Comparison of ENCODE assay signal across 7 cellular contexts in the genomic region with DNA sequence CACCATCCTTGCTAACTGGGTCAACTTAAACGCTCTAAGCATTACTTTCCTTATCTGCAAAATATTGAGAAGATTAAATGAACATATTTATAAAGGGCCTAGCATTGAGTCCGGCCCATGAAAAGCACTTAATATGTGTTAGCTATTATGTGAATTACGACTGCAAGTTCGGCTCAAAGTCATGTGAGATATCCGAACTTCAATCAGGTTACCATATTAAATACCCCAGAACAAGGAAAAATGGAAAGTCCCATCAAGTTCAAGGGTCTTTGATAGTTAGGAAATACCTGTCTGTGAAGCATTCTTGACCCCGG. TPM values are rescaled to one million over a fixed set of nuclear protein-coding genes. Genes with fewer than 3 reads are reported as not detected.
A peak's percentile ranks its signal among the peaks of the same experiment; 100 is the strongest.
DNase-seq lines count a peak whose midpoint lies in the region; ATAC-seq and TF ChIP-seq lines count a peak whose summit lies in the region.

No MANE protein-coding gene starts in this region.

- ATAC-seq in GM21515 (IDR thresholded peaks at IDR 0.05; ENCODE audit: unreplicated experiment): peak; percentile 5
- ATAC-seq in HG03039 (IDR thresholded peaks at IDR 0.05; ENCODE audit: unreplicated experiment): no peak

- no peak for TF ChIP-seq CTCF in OCI-LY1 (IDR thresholded peaks at IDR 0.05; ENCODE audit: low read length)
- no peak for TF ChIP-seq CTCF in fibroblast of mammary gland (conservative IDR thresholded peaks at IDR 0.05; ENCODE audit: control insufficient read depth, insufficient read depth, low read depth, low read length)
- TF ChIP-seq CTCF in spleen (IDR thresholded peaks at IDR 0.05 in 8 of 11, conservative IDR thresholded peaks at IDR 0.05 in 3 of 11): no peak

- H3K4me2 ChIP-seq in OCI-LY1 (ENCODE audit: low read length): peak overlapping the region; percentile 82

- H3F3A ChIP-seq in OCI-LY1 (ENCODE audit: insufficient read depth, low read length): no peaks in the 10 kb centered on the region

- H3K9me2 ChIP-seq in OCI-LY1 (ENCODE audit: low read depth, low read length): no peaks in the 10 kb centered on the region; the same call in 1 of the 2 replicates

- H3K27me3 ChIP-seq in OCI-LY1 (ENCODE audit: insufficient read depth, low read length): no peaks in the 10 kb centered on the region
- peaks cover 0 to 28% (median 0%) of the 10 kb centered on the region in 7 donors for H3K27me3 ChIP-seq in spleen (replicated peaks in 1 of 7)

- TF ChIP-seq POLR2A in spleen (IDR thresholded peaks at IDR 0.05): no peak

- H3K4me3 ChIP-seq in OCI-LY1 (ENCODE audit: low read depth, low read length, poor library complexity, severe bottlenecking) (peak overlapping the region; percentile 75), fibroblast of mammary gland (ENCODE audit: control insufficient read depth, low read depth, low read length) (peak overlapping the region; percentile 44), spleen (peak overlapping the region; percentile 60 to 93 (median 70))

- no peaks in the 10 kb centered on the region for H3K36me3 ChIP-seq in OCI-LY1 (ENCODE audit: insufficient read depth, low read length)
- H3K36me3 ChIP-seq in spleen: no peaks in the 10 kb centered on the region

- WGBS in spleen, 5 donors: 46 to 56% (median 53%) methylated on average over 6 of the region's 6 CpGs

- peaks cover 25% of the 10 kb centered on the region for H3K79me2 ChIP-seq in OCI-LY1 (ENCODE audit: insufficient read depth, low read length)

- no peak overlapping the region for H3K9ac ChIP-seq in OCI-LY1 (ENCODE audit: low read length)

- no peak for DNase-seq in fibroblast of mammary gland (ENCODE audit: low read depth)
- no peak for DNase-seq in spleen
- no peak for DNase-seq in cerebellar cortex (ENCODE audit: low spot score)
- DNase-seq in mucosa of gallbladder (ENCODE audit: low spot score): no peak

- H3K9me3 ChIP-seq in OCI-LY1 (ENCODE audit: low read length) (no peaks in the 10 kb centered on the region), spleen (no peaks in the 10 kb centered on the region)

- H3K4me1 ChIP-seq in OCI-LY1 (ENCODE audit: insufficient read depth, low read length, severe bottlenecking) (peaks cover 16% of the 10 kb centered on the region), spleen (peaks cover 9 to 35% (median 20%) of the 10 kb centered on the region in 6 donors)

- peak overlapping the region; percentile 9; the same call in 1 of the 2 replicates for H2AFZ ChIP-seq in OCI-LY1 (ENCODE audit: low read length)

- intact Hi-C loops in spleen (cut with DNase I; ENCODE audit: low total_unique reads): no loop called here

- H4K20me1 ChIP-seq in OCI-LY1 (ENCODE audit: insufficient read depth, low read length): no peaks in the 10 kb centered on the region

- H3K27ac ChIP-seq in OCI-LY1 (ENCODE audit: low read depth, low read length, poor library complexity, severe bottlenecking): no peak overlapping the region
- H3K27ac ChIP-seq in spleen: peak overlapping the region in 7 of 8 donors; percentile 80 to 91 (median 89)

RNA-seq across cellular contexts. Expression of gene NRDE2, which starts 0.5 kb away (rescaled TPM):
- total RNA-seq in spleen (10 to 100 TPM; 15.2 to 28.9 (median 22.4) TPM), mucosa of gallbladder (32.5 TPM)
- polyA plus RNA-seq in spleen: 10 to 100 TPM in 2 of 3 donors, 1 to 10 TPM in 1; 6.3 to 13.2 (median 11.3) TPM
